Comparison of ENCODE assay signal across 8 cellular contexts in the genomic region with DNA sequence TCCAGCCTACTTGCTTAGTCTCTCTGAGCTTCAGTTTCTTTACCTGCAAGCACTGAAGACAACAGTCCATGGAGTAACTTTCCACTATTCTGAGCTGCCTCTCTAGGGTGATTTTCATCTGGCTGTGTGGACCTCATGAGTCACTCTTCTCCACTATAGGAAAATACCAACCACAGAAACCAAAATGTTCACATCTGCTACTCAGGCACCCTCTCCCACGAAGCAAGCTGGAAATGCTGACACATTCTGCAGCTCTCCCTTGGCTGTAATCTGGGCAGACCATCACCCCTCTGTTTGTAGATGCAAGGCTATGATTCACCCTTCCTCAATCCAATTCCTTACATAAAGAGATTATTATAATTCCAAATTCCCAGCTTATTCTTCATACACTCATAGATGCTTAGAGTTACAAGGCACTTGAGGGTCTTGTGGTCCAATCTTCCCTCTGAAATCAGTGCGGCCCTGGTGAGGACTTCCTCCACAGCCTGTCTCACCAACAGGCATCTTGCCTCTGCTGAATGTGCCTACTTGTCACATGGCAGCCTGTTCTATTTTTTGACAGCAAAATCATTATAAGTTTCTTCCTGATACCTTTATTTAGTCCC.
DNase-seq lines count a peak whose midpoint lies in the region; ATAC-seq and TF ChIP-seq lines count a peak whose summit lies in the region.

No MANE protein-coding gene starts in this region.

- peaks cover 3% of the 10 kb centered on the region for H3K27me3 ChIP-seq in RWPE2 (ENCODE audit: insufficient read depth, poor library complexity, severe bottlenecking)

- H3K9me3 ChIP-seq in RWPE2 (ENCODE audit: severe bottlenecking) = no peaks in the 10 kb centered on the region

- peak; percentile 25 to 36 for DNase-seq in stimulated activated CD4-positive, alpha-beta T cell treated with anti-CD3 and anti-CD28 coated beads, Interleukin-15, amount 100 ng/mL, for 48 hours (ENCODE audit: low read depth in 2 of 2)
- DNase-seq in stimulated activated CD4-positive, alpha-beta T cell treated with anti-CD3 and anti-CD28 coated beads, Interleukin-2, amount 100 ng/mL, for 48 hours = no peak
- DNase-seq in RWPE2 (ENCODE audit: low spot score) (no peak), foreskin fibroblast (peak; percentile 98), DMS114 treated with DMSO at 0.1 percent for 48 hours (lab: John Stamatoyannopoulos, UW; ENCODE audit: unreplicated experiment) (no peak), NCI-H2107 (lab: John Stamatoyannopoulos, UW) (no peak), NCI-H2171 treated with DMSO at 0.1 percent for 48 hours (lab: John Stamatoyannopoulos, UW) (no peak)

- no peak overlapping the region for H3K4me3 ChIP-seq in RWPE2 (ENCODE audit: severe bottlenecking)
- H3K4me3 ChIP-seq in foreskin fibroblast (ENCODE audit: low read depth in 1 of 2, low read length in 2 of 2) = no peak overlapping the region

- no peak for TF ChIP-seq CTCF in RWPE2 (IDR thresholded peaks at IDR 0.05; ENCODE audit: poor library complexity, severe bottlenecking)
- no peak for TF ChIP-seq CTCF in foreskin fibroblast (IDR thresholded peaks at IDR 0.05; ENCODE audit: low read depth, low read length)

- ATAC-seq in HG03025 (IDR thresholded peaks at IDR 0.05; ENCODE audit: low FRiP score, unreplicated experiment) = peak; percentile 81
- ATAC-seq in RWPE2 (ENCODE audit: low read depth) = peak; percentile 83

- H3K36me3 ChIP-seq in RWPE2 (ENCODE audit: low read depth) = no peaks in the 10 kb centered on the region

- H3K27ac ChIP-seq in RWPE2 (ENCODE audit: poor library complexity, severe bottlenecking) = no peak overlapping the region

- no peaks in the 10 kb centered on the region for H3K4me1 ChIP-seq in RWPE2 (ENCODE audit: insufficient read depth, poor library complexity, severe bottlenecking)

Comparison
In these comparisons a context has a peak if more than half of its experiments do, and no peak if none do; other contexts are left out.
1. DNase-seq: peak in stimulated activated CD4-positive, alpha-beta T cell treated with anti-CD3 and anti-CD28 coated beads, Interleukin-15, amount 100 ng/mL, for 48 hours (2 of 2) and foreskin fibroblast (2 of 2); none in stimulated activated CD4-positive, alpha-beta T cell treated with anti-CD3 and anti-CD28 coated beads, Interleukin-2, amount 100 ng/mL, for 48 hours (0 of 2), RWPE2 (single experiment), DMS114 treated with DMSO at 0.1 percent for 48 hours (single experiment), NCI-H2107 (single experiment) and NCI-H2171 treated with DMSO at 0.1 percent for 48 hours (single experiment).